ENCODE assay signal across 1 cellular context in genomic region chr6:107448776-107449175, GRCh38.
A peak's percentile ranks its signal among the peaks of the same experiment; 100 is the strongest.
TF ChIP-seq lines count a peak whose summit lies in the region.

No MANE protein-coding gene starts in this region.

TF ChIP-seq in HEK293, 187 proteins besides CTCF, POLR2A, EP300 and RAD21 (continued from another document):
- TF ChIP-seq PRDM2 (tag by site-specific recombination; IDR thresholded peaks at IDR 0.05; ENCODE audit: borderline replicate concordance) (no peak), ZNF792 (tag by site-specific recombination; IDR thresholded peaks at IDR 0.05) (no peak), KLF16 (tag by site-specific recombination; IDR thresholded peaks at IDR 0.05) (no peak), ZNF48 (tag by site-specific recombination; IDR thresholded peaks at IDR 0.05) (no peak), ZNF558 (tag by site-specific recombination; IDR thresholded peaks at IDR 0.05) (no peak), ZNF16 (tag by site-specific recombination; IDR thresholded peaks at IDR 0.05; ENCODE audit: low read depth) (no peak), ZNF140 (tag by site-specific recombination; IDR thresholded peaks at IDR 0.05) (no peak), ZSCAN30 (tag by site-specific recombination; IDR thresholded peaks at IDR 0.05) (no peak), ZNF366 (tag by site-specific recombination; conservative IDR thresholded peaks at IDR 0.05) (no peak), ZNF214 (tag by site-specific recombination; IDR thresholded peaks at IDR 0.05; ENCODE audit: borderline replicate concordance) (no peak), EGR2 (tag by site-specific recombination; IDR thresholded peaks at IDR 0.05; ENCODE audit: low read depth) (peak; percentile 40; the same call in 1 of the 2 replicates), GLIS1 (tag by site-specific recombination; IDR thresholded peaks at IDR 0.05) (peak; percentile 66), ZNF280C (tag by site-specific recombination; IDR thresholded peaks at IDR 0.05) (no peak), ZNF404 (tag by site-specific recombination; IDR thresholded peaks at IDR 0.05) (no peak), ZNF785 (tag by site-specific recombination; IDR thresholded peaks at IDR 0.05) (no peak), ZFHX2 (tag by site-specific recombination; conservative IDR thresholded peaks at IDR 0.05) (peak; percentile 63), ZNF777 (tag by site-specific recombination; IDR thresholded peaks at IDR 0.05; ENCODE audit: borderline replicate concordance) (no peak), GLI2 (tag by site-specific recombination; IDR thresholded peaks at IDR 0.05; ENCODE audit: borderline replicate concordance, low read depth) (no peak), ZNF571 (tag by site-specific recombination; IDR thresholded peaks at IDR 0.05) (no peak), TSHZ1 (tag by site-specific recombination; IDR thresholded peaks at IDR 0.05; ENCODE audit: borderline replicate concordance) (no peak), ZNF843 (tag by site-specific recombination; IDR thresholded peaks at IDR 0.05) (no peak)
